Comparison of ENCODE assay signal across 13 cellular contexts in the genomic region with DNA sequence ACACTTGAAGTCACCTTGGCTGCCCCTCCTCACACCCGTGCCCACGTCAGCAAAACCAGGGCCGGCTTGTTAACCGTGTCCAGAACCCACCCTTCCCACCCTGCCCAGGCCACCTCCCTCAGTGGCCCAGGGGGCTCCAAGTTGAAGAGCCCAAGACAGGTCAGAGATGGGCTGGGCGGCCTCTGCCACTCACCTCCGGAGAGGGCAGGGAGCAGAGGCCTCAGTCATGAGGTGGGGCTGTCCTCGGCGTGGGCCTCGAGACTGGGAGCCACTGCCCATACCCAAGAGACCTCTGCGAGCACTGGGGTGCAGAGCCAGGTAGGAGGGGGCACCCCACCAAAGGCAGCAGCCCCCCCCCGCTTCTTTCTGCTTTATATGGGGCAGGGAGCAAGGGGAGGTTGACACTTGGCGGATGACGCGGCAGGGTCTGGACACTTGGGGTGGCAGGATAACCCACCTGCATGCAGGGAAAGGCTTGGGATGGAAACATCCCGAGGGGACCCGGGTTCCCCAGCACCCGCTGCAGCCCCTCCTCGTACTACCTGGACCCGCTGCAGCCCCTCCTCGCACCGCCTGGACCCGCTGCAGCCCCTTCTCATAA. TPM values are rescaled to one million over a fixed set of nuclear protein-coding genes. Genes with fewer than 3 reads are reported as not detected.
A peak's percentile ranks its signal among the peaks of the same experiment; 100 is the strongest.
DNase-seq lines count a peak whose midpoint lies in the region; ATAC-seq and TF ChIP-seq lines count a peak whose summit lies in the region.
"Had no signal": no experiment of that assay in that cellular context is flagged by ENCODE, and none has a peak within 500 bp of the region (broad histone marks: within the 10 kb centered on the region; RNA-seq: fewer than 3 reads in every experiment).

No MANE protein-coding gene starts in this region.

- H3K27me3 ChIP-seq in BE2C (no peaks in the 10 kb centered on the region), body of pancreas (no peaks in the 10 kb centered on the region), left lung (no peaks in the 10 kb centered on the region), rectal smooth muscle tissue (ENCODE audit: control insufficient read depth, insufficient read depth, low read length) (no peaks in the 10 kb centered on the region)

- no peak for TF ChIP-seq POLR2A in body of pancreas (IDR thresholded peaks at IDR 0.05)

- ATAC-seq in body of pancreas (no peak), left lung (no peak), GM19467 (IDR thresholded peaks at IDR 0.05; ENCODE audit: unreplicated experiment) (no peak)
- ATAC-seq: PC-3, WTC11 had no signal

- WGBS in body of pancreas, 2 donors, result 88 to 96% methylated on average over 16 to 22 of the region's 22 CpGs

- no peak overlapping the region for H3K9ac ChIP-seq in rectal smooth muscle tissue (ENCODE audit: low read length)

- H3K4me1 ChIP-seq in BE2C (peaks cover 5% of the 10 kb centered on the region; the same call in 1 of the 2 replicates), body of pancreas (peaks cover 59% of the 10 kb centered on the region), left lung (peaks cover 42 to 48% of the 10 kb centered on the region in 2 donors), rectal smooth muscle tissue (ENCODE audit: control insufficient read depth, insufficient read depth, low read length) (peaks cover 36% of the 10 kb centered on the region)
- H3K4me1 ChIP-seq: Caco-2 had no signal

- H3K27ac ChIP-seq in body of pancreas (peak overlapping the region in 3 of 4 donors; percentile 4 to 12 (median 5)), left lung (peak overlapping the region; percentile 39 to 53), rectal smooth muscle tissue (ENCODE audit: low read depth, low read length) (peak overlapping the region; percentile 69)

- intact Hi-C loops in body of pancreas (cut with DNase I), result no loop called here
- intact Hi-C loops in left lung (cut with DNase I), result no loop called here

- in situ Hi-C loops in GM13977 (cut with MboI; ENCODE audit: low pct_unique_long_range_greater_than_20kb, low sequenced_read_pairs, unreplicated experiment), result no loop called here

- DNase-seq in BE2C, result peak; percentile 10
- peak in 2 of 4 donors; percentile 8 to 13 for DNase-seq in body of pancreas
- DNase-seq in left lung, result peak; percentile 30 to 68
- DNase-seq in GM13977 (ENCODE audit: low spot score), result no peak
- no peak for DNase-seq in activated T-cell treated with anti-CD3 and anti-CD28 coated beads, Interleukin-2, amount 50 U/mL, for 48 hours
- no peak for DNase-seq in SIG-M5 treated with dmso at 0.1 percent for 504 hours (lab: John Stamatoyannopoulos, UW; ENCODE audit: unreplicated experiment)
- DNase-seq: activated gamma-delta T cell treated with Interleukin-2 at 50 U/mL for 16 hours, NCI-H510A treated with DMSO at 0.1 percent for 48 hours, PC-3 had no signal

- H3K4me3 ChIP-seq in BE2C (ENCODE audit: low read depth, low read length) (no peak overlapping the region), body of pancreas (no peak overlapping the region), left lung (no peak overlapping the region), rectal smooth muscle tissue (ENCODE audit: low read length) (no peak overlapping the region)

- TF ChIP-seq CTCF in BE2C (IDR thresholded peaks at IDR 0.05; ENCODE audit: low read depth, low read length) (no peak), body of pancreas (IDR thresholded peaks at IDR 0.05) (no peak), left lung (IDR thresholded peaks at IDR 0.05) (no peak), GM13977 (IDR thresholded peaks at IDR 0.05; ENCODE audit: extremely low read depth, insufficient read depth, missing control alignments) (no peak)

- H3K36me3 ChIP-seq in BE2C, result peaks cover 33% of the 10 kb centered on the region
- H3K36me3 ChIP-seq in body of pancreas (replicated peaks in 1 of 2; ENCODE audit: insufficient read depth in 1 of 2, low read depth in 2 of 2), result peaks cover 12 to 14% of the 10 kb centered on the region in 2 donors
- H3K36me3 ChIP-seq in left lung, result peaks cover 0 to 67% of the 10 kb centered on the region in 2 donors
- peaks cover 19% of the 10 kb centered on the region for H3K36me3 ChIP-seq in rectal smooth muscle tissue (ENCODE audit: control insufficient read depth, insufficient read depth, low read length)

- H3K9me3 ChIP-seq in BE2C, result no peaks in the 10 kb centered on the region
- H3K9me3 ChIP-seq in body of pancreas, result no peaks in the 10 kb centered on the region
- H3K9me3 ChIP-seq in left lung, result no peaks in the 10 kb centered on the region
- H3K9me3 ChIP-seq: Caco-2 had no signal

RNA-seq across cellular contexts. Expression of gene SPON2, which starts 38.0 kb away (rescaled TPM):
- polyA plus RNA-seq in BE2C (2012; ENCODE audit: insufficient read depth, insufficient read length, low read depth), result not detected
- 10 to 100 TPM; 25.4 to 33.5 TPM for total RNA-seq in body of pancreas
- total RNA-seq in left lung, result 10 to 100 TPM; 66.0 to 94.2 TPM

RNA-seq across cellular contexts. Expression of gene CTBP1, which starts 38.6 kb away (rescaled TPM):
- polyA plus RNA-seq in BE2C (2012; ENCODE audit: insufficient read depth, insufficient read length, low read depth), result 352 TPM
- total RNA-seq in body of pancreas, result 100 to 1,000 TPM; 148 to 458 TPM
- 100 to 1,000 TPM; 146 to 167 TPM for total RNA-seq in left lung

Comparison
In these comparisons a context has a peak if more than half of its experiments do, and no peak if none do; other contexts are left out.
1. DNase-seq: peak in BE2C (single experiment) and left lung (2 of 2); none in GM13977 (single experiment), activated T-cell treated with anti-CD3 and anti-CD28 coated beads, Interleukin-2, amount 50 U/mL, for 48 hours (0 of 2) and SIG-M5 treated with dmso at 0.1 percent for 504 hours (single experiment).
2. H3K27ac ChIP-seq: peak in every context shown above with its lines; median percentile 69 in rectal smooth muscle tissue; 46 in left lung; 5 in body of pancreas.